ENCODE assay signal across 16 cellular contexts in the genomic region with DNA sequence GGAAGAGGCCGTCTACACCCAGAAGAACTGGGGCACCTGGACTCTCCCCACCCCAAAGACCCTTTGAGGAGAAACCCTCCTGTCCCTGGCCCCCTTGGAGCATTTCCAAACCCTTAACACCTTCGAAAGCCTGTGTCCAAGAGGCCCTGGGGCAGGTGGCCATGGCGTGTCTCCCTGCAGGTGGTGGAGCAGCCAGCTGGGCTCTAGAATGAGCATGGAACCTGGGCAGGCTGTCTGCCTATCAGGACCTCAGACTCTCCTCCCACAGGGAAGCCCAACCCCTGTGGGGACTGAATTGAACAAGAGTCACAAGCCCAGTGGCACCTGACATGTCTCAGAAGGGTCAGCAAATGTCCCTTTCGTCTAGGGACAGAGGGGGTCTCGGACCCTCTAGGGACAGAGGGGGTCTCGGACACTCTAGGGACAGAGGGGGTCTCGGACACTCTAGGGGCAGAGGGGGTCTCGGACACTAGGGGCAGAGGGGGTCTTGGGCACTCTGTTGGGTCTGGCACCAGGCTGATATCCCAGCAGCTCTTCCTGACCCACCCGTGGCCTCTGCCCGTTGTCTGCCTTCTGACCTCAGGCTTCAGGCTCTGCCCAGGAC. TPM values are rescaled to one million over a fixed set of nuclear protein-coding genes. Genes with fewer than 3 reads are reported as not detected.
DNase-seq lines count a peak whose midpoint lies in the region; ATAC-seq and TF ChIP-seq lines count a peak whose summit lies in the region.
"Had no signal": no experiment of that assay in that cellular context is flagged by ENCODE, and none has a peak within 500 bp of the region (broad histone marks: within the 10 kb centered on the region; RNA-seq: fewer than 3 reads in every experiment).

No MANE protein-coding gene starts in this region.

- H3K9me2 ChIP-seq in GM23338 (ENCODE audit: insufficient read depth), result no peaks in the 10 kb centered on the region

- intact Hi-C loops in A673 (cut with micrococcal nuclease; ENCODE audit: unreplicated experiment), result loop anchor here (10.0 kb wide), 1 partner anchor 86 kb away; no protein-coding TSS in a partner anchor

- CTCF ChIA-PET in A673 (lab: Charles Lee), result no interaction called here

- no peak overlapping the region for H2AFZ ChIP-seq in GM23338

- H3K4me1 Mint-ChIP-seq in GM23338, result peaks cover 42% of the 10 kb centered on the region

- H3K36me3 Mint-ChIP-seq in GM23338 (ENCODE audit: low read depth), result peaks cover 4% of the 10 kb centered on the region; the same call in 2 of the 3 replicates

- H3K9ac ChIP-seq in mucosa of stomach (ENCODE audit: low read length), result peak overlapping the region; percentile 93

- peak overlapping the region; percentile 55; the same call in 1 of the 2 replicates for H3K4me2 ChIP-seq in GM23338

- H3K27me3 ChIP-seq in A673 (replicated peaks; ENCODE audit: insufficient read depth, low read depth, low read length, poor library complexity) (no peaks in the 10 kb centered on the region), GM23338 (ENCODE audit: insufficient read depth) (peaks cover 98% of the 10 kb centered on the region), mucosa of stomach (ENCODE audit: control insufficient read depth, insufficient read depth, low read length) (no peaks in the 10 kb centered on the region)

- H3K4me1 ChIP-seq in A673 (ENCODE audit: insufficient read depth, low read length, poor library complexity, severe bottlenecking) (peaks cover 91% of the 10 kb centered on the region), GM23338 (ENCODE audit: insufficient read depth) (peaks cover 35% of the 10 kb centered on the region), mucosa of stomach (ENCODE audit: control insufficient read depth, insufficient read depth, low read length) (peaks cover 58% of the 10 kb centered on the region)

- no peak for ATAC-seq in GM23338
- no peak for ATAC-seq in GM18505 (IDR thresholded peaks at IDR 0.05; ENCODE audit: unreplicated experiment)
- no peak for ATAC-seq in HG03108 (IDR thresholded peaks at IDR 0.05; ENCODE audit: unreplicated experiment)
- ATAC-seq: stimulated activated memory B cell treated with anti-CD40 and anti-IgM and Interleukin-4, amounts not matched to agents 10 μg/mL and 1 μg/mL and 100 μg/mL, for 72 hours had no signal

- peaks cover 24% of the 10 kb centered on the region; the same call in 1 of the 2 replicates for H3F3A ChIP-seq in GM23338 (replicated peaks; ENCODE audit: low read depth)

- TF ChIP-seq POLR2A in GM18505 (IDR thresholded peaks at IDR 0.05; ENCODE audit: borderline replicate concordance, extremely low read depth, insufficient read depth, insufficient read length), result no peak

- peaks cover 96% of the 10 kb centered on the region for H3K27me3 Mint-ChIP-seq in GM23338 (ENCODE audit: insufficient read depth, low read depth, poor library complexity)

- peak overlapping the region; percentile 50 for H3K27ac ChIP-seq in A673 (ENCODE audit: low read depth, low read length, poor library complexity, severe bottlenecking)
- H3K27ac ChIP-seq in GM23338 (ENCODE audit: low read depth), result no peak overlapping the region

- H3K9me3 ChIP-seq in A673 (ENCODE audit: low read depth, low read length, poor library complexity, severe bottlenecking), result no peaks in the 10 kb centered on the region
- no peaks in the 10 kb centered on the region for H3K9me3 ChIP-seq in mucosa of stomach (ENCODE audit: control insufficient read depth, low read length)

- no peaks in the 10 kb centered on the region; the same call in 1 of the 2 replicates for H4K20me1 ChIP-seq in GM23338 (replicated peaks; ENCODE audit: insufficient read depth)

- POLR2A ChIA-PET in A673 (lab: Charles Lee; ENCODE audit: low non-redundant PET), result no interaction called here

- no peaks in the 10 kb centered on the region for H3K9me3 Mint-ChIP-seq in GM23338
- H3K9me3 Mint-ChIP-seq: activated naive CD4-positive, alpha-beta T cell treated with anti-CD3 and anti-CD28 coated beads for 36 hours; nephron progenitor cell; stimulated activated memory B cell treated with anti-CD40 and anti-IgM and Interleukin-4, amounts not matched to agents 10 μg/mL and 1 μg/mL and 100 μg/mL, for 72 hours had no signal

- no peak overlapping the region for H3K27ac Mint-ChIP-seq in GM23338
- H3K27ac Mint-ChIP-seq: activated naive CD4-positive, alpha-beta T cell treated with anti-CD3 and anti-CD28 coated beads for 36 hours; nephron progenitor cell; stimulated activated memory B cell treated with anti-CD40 and anti-IgM and Interleukin-4, amounts not matched to agents 10 μg/mL and 1 μg/mL and 100 μg/mL, for 72 hours had no signal

- no TSS peak for BruUV-seq in A673 (replicated peaks; lab: Mats Ljungman, UMichigan)

- H3K36me3 ChIP-seq in A673 (ENCODE audit: insufficient read depth, low read length, poor library complexity, severe bottlenecking) (peaks cover 23% of the 10 kb centered on the region), GM23338 (ENCODE audit: insufficient read depth) (no peaks in the 10 kb centered on the region), mucosa of stomach (ENCODE audit: control insufficient read depth, insufficient read depth, low read length) (no peaks in the 10 kb centered on the region)

- DNase-seq in A673 (ENCODE audit: low spot score), result no peak
- no peak for DNase-seq in GM23338 (ENCODE audit: low spot score)
- DNase-seq in SW480 (ENCODE audit: low spot score), result peak; percentile 59
- DNase-seq in NCI-H748 (lab: John Stamatoyannopoulos, UW; ENCODE audit: unreplicated experiment), result no peak
- DNase-seq in dedifferentiated amniotic fluid mesenchymal stem cell (ENCODE audit: extremely low spot score), result no peak
- DNase-seq: activated CD4-positive, CD25-positive, alpha-beta regulatory T cell; activated naive CD4-positive, alpha-beta T cell treated with anti-CD3 and anti-CD28 coated beads for 36 hours; HCEC 1CT; NCI-H1048; NCI-H226 had no signal

- TF ChIP-seq CTCF in A673 (conservative IDR thresholded peaks at IDR 0.05; ENCODE audit: low read depth, low read length) (no peak), GM23338 (conservative IDR thresholded peaks at IDR 0.05; ENCODE audit: low read depth in 2 of 2) (no peak)

- H3K79me2 ChIP-seq in GM23338 (replicated peaks; ENCODE audit: insufficient read depth), result no peaks in the 10 kb centered on the region

- H3K4me3 Mint-ChIP-seq in GM23338, result no peak overlapping the region
- H3K4me3 Mint-ChIP-seq: activated naive CD4-positive, alpha-beta T cell treated with anti-CD3 and anti-CD28 coated beads for 36 hours; stimulated activated memory B cell treated with anti-CD40 and anti-IgM and Interleukin-4, amounts not matched to agents 10 μg/mL and 1 μg/mL and 100 μg/mL, for 72 hours had no signal

- H3K4me3 ChIP-seq in A673 (ENCODE audit: low read depth, low read length, poor library complexity, severe bottlenecking), result no peak overlapping the region
- peak overlapping the region; percentile 61; the same call in 1 of the 2 replicates for H3K4me3 ChIP-seq in GM23338
- H3K4me3 ChIP-seq in mucosa of stomach (ENCODE audit: low read length), result peak overlapping the region; percentile 7
- H3K4me3 ChIP-seq: lung had no signal

RNA-seq across cellular contexts. Expression of a gene that starts 8.4 kb away (rescaled TPM):
- 42.6 and 45.5 TPM in 2 replicates for total RNA-seq in A673 (2021)
- 4.6 and 5.7 TPM in 2 replicates for total RNA-seq in GM23338 (2014; rRNA removed; shearing (Covaris generic))
- polyA plus RNA-seq in GM23338 (2016; fragmentation: Nextera tagmentation; extraction: Ambion mirVana), result 1.4 TPM in 2 replicates

RNA-seq across cellular contexts. Expression of a gene that starts 34.0 kb away (rescaled TPM):
- total RNA-seq in A673 (2021), result 24.5 and 27.0 TPM in 2 replicates
- 0.16 and 1.0 TPM in 2 replicates for total RNA-seq in GM23338 (2014; rRNA removed; shearing (Covaris generic))
- polyA plus RNA-seq in GM23338 (2016; fragmentation: Nextera tagmentation; extraction: Ambion mirVana), result 1.1 and 1.3 TPM in 2 replicates

RNA-seq across cellular contexts. Expression of a gene that starts 52.9 kb away (rescaled TPM):
- 59.5 and 66.4 TPM in 2 replicates for total RNA-seq in A673 (2021)
- 91.1 and 114 TPM in 2 replicates for total RNA-seq in GM23338 (2014; rRNA removed; shearing (Covaris generic))
- polyA plus RNA-seq in GM23338 (2016; fragmentation: Nextera tagmentation; extraction: Ambion mirVana), result 26.6 and 29.2 TPM in 2 replicates

Comparison
In these comparisons a context has a peak if more than half of its experiments do, and no peak if none do; other contexts are left out.
1. RNA of a gene that starts 34.0 kb away (total RNA-seq): 24.5 to 27.0 TPM in A673; 0.16 to 1.0 TPM in GM23338; every median in the first group is over 10 times any median in the second.